In genomic region chr20:37316116-37316774, GRCh38 we compare ENCODE assay signal across 2 cellular contexts.
TF ChIP-seq lines count a peak whose summit lies in the region.

No MANE protein-coding gene starts in this region.

TF ChIP-seq in liver, 16 proteins besides CTCF, POLR2A, EP300 and RAD21:
- peak in 1 of 2 donors; percentile 24 for TF ChIP-seq GABPA (IDR thresholded peaks at IDR 0.05 in 1 of 2, conservative IDR thresholded peaks at IDR 0.05 in 1 of 2)
- no peak for TF ChIP-seq FOXA2 (IDR thresholded peaks at IDR 0.05)
- no peak for TF ChIP-seq REST (IDR thresholded peaks at IDR 0.05)
- no peak for TF ChIP-seq HNF4A (conservative IDR thresholded peaks at IDR 0.05)

TF ChIP-seq in HepG2, 621 proteins besides CTCF, POLR2A, EP300 and RAD21:
- TF ChIP-seq ZNF318 (CRISPR knock-in tag; IDR thresholded peaks at IDR 0.05) (no peak), ZNF513 (CRISPR knock-in tag; conservative IDR thresholded peaks at IDR 0.05) (no peak), ARNTL (CRISPR knock-in tag; IDR thresholded peaks at IDR 0.05) (no peak), ZNF572 (CRISPR knock-in tag; IDR thresholded peaks at IDR 0.05) (no peak), ZNF619 (CRISPR knock-in tag; IDR thresholded peaks at IDR 0.05) (no peak), LRRFIP1 (CRISPR knock-in tag; conservative IDR thresholded peaks at IDR 0.05) (no peak), ZNF780A (CRISPR knock-in tag; IDR thresholded peaks at IDR 0.05) (no peak), TCF12 (IDR thresholded peaks at IDR 0.05) (no peak), TCF12 (CRISPR knock-in tag; IDR thresholded peaks at IDR 0.05) (no peak), CBX1 (IDR thresholded peaks at IDR 0.05; ENCODE audit: low read depth) (no peak), NCOR1 (IDR thresholded peaks at IDR 0.05; ENCODE audit: borderline replicate concordance, low read length) (no peak), MAF1 (CRISPR knock-in tag; IDR thresholded peaks at IDR 0.05; ENCODE audit: borderline replicate concordance) (no peak)
